In genomic region chr10:17348111-17349008, GRCh38 we compare ENCODE assay signal across 9 cellular contexts.
DNase-seq lines count a peak whose midpoint lies in the region; FAIRE-seq and TF ChIP-seq lines count a peak whose summit lies in the region.
"Had no signal": no experiment of that assay in that cellular context is flagged by ENCODE, and none has a peak within 500 bp of the region (broad histone marks: within the 10 kb centered on the region; RNA-seq: fewer than 3 reads in every experiment).

No MANE protein-coding gene starts in this region.

- peak; percentile 12 for FAIRE-seq in endometrium (lab: Jason Lieb, UNC)

- DNase-seq in AG10803 (ENCODE audit: low read depth) (peak; percentile 84), NCI-H446 treated with DMSO at 0.1 percent for 48 hours (lab: John Stamatoyannopoulos, UW) (peak; percentile 5), cerebellar nuclear complex (lab: John Stamatoyannopoulos, UW) (no peak), GM19240 (ENCODE audit: insufficient read length, low spot score) (no peak), SKM-1 (lab: John Stamatoyannopoulos, UW; ENCODE audit: unreplicated experiment) (no peak)
- no peak for DNase-seq in activated T-helper 2 cell treated with anti-CD3 and anti-CD28 coated beads, Interferon-gamma antibody, Interleukin-2, Interleukin-4, amounts not matched to agents 10 μg/mL and 5 μg/mL and 100 μg/mL, durations not matched to agents 14 hours and 24 hours and 36 hours (ENCODE audit: low spot score)
- DNase-seq: MM.1S had no signal

- H3K27me3 Mint-ChIP-seq in nephron (ENCODE audit: low read depth) = no peaks in the 10 kb centered on the region
- H3K27me3 Mint-ChIP-seq in activated T-helper 2 cell treated with anti-CD3 and anti-CD28 coated beads, Interferon-gamma antibody, Interleukin-2, Interleukin-4, amounts not matched to agents 10 μg/mL and 5 μg/mL and 100 μg/mL, durations not matched to agents 14 hours and 24 hours and 36 hours (ENCODE audit: low read depth) = no peaks in the 10 kb centered on the region

- intact Hi-C loops in activated T-helper 2 cell treated with anti-CD3 and anti-CD28 coated beads, Interferon-gamma antibody, Interleukin-2, Interleukin-4, amounts not matched to agents 10 μg/mL and 5 μg/mL and 100 μg/mL, durations not matched to agents 14 hours and 24 hours and 36 hours (cut with micrococcal nuclease) = no loop called here

- no peaks in the 10 kb centered on the region for H3K9me3 Mint-ChIP-seq in nephron
- no peaks in the 10 kb centered on the region for H3K9me3 Mint-ChIP-seq in activated T-helper 2 cell treated with anti-CD3 and anti-CD28 coated beads, Interferon-gamma antibody, Interleukin-2, Interleukin-4, amounts not matched to agents 10 μg/mL and 5 μg/mL and 100 μg/mL, durations not matched to agents 14 hours and 24 hours and 36 hours

- H3K27ac Mint-ChIP-seq in nephron = peak overlapping the region; percentile 74 to 97 (median 96)
- no peak overlapping the region for H3K27ac Mint-ChIP-seq in activated T-helper 2 cell treated with anti-CD3 and anti-CD28 coated beads, Interferon-gamma antibody, Interleukin-2, Interleukin-4, amounts not matched to agents 10 μg/mL and 5 μg/mL and 100 μg/mL, durations not matched to agents 14 hours and 24 hours and 36 hours

- TF ChIP-seq CTCF in AG10803 (conservative IDR thresholded peaks at IDR 0.05; ENCODE audit: low read length) (no peak), nephron (IDR thresholded peaks at IDR 0.05; ENCODE audit: unreplicated experiment in 3 of 3) (no peak)

- peak overlapping the region; percentile 44 for H3K4me3 ChIP-seq in AG10803 (ENCODE audit: low read length)

- H3K4me3 Mint-ChIP-seq in nephron = peak overlapping the region; percentile 13 to 72 (median 61)
- H3K4me3 Mint-ChIP-seq in activated T-helper 2 cell treated with anti-CD3 and anti-CD28 coated beads, Interferon-gamma antibody, Interleukin-2, Interleukin-4, amounts not matched to agents 10 μg/mL and 5 μg/mL and 100 μg/mL, durations not matched to agents 14 hours and 24 hours and 36 hours (ENCODE audit: low read depth) = no peak overlapping the region

- H3K4me1 Mint-ChIP-seq in nephron = peaks cover 28% of the 10 kb centered on the region
- no peaks in the 10 kb centered on the region for H3K4me1 Mint-ChIP-seq in activated T-helper 2 cell treated with anti-CD3 and anti-CD28 coated beads, Interferon-gamma antibody, Interleukin-2, Interleukin-4, amounts not matched to agents 10 μg/mL and 5 μg/mL and 100 μg/mL, durations not matched to agents 14 hours and 24 hours and 36 hours (ENCODE audit: low read depth)

- H3K36me3 Mint-ChIP-seq in nephron (ENCODE audit: low read depth) = no peaks in the 10 kb centered on the region
- H3K36me3 Mint-ChIP-seq in activated T-helper 2 cell treated with anti-CD3 and anti-CD28 coated beads, Interferon-gamma antibody, Interleukin-2, Interleukin-4, amounts not matched to agents 10 μg/mL and 5 μg/mL and 100 μg/mL, durations not matched to agents 14 hours and 24 hours and 36 hours (ENCODE audit: low read depth) = no peaks in the 10 kb centered on the region

Comparison
In these comparisons a context has a peak if more than half of its experiments do, and no peak if none do; other contexts are left out.
1. DNase-seq: peak in AG10803 (single experiment) and NCI-H446 treated with DMSO at 0.1 percent for 48 hours (single experiment); none in cerebellar nuclear complex (0 of 2), GM19240 (single experiment), activated T-helper 2 cell treated with anti-CD3 and anti-CD28 coated beads, Interferon-gamma antibody, Interleukin-2, Interleukin-4, amounts not matched to agents 10 μg/mL and 5 μg/mL and 100 μg/mL, durations not matched to agents 14 hours and 24 hours and 36 hours (single experiment) and SKM-1 (single experiment).